Comparison of ENCODE assay signal across 2 cellular contexts in the genomic region with DNA sequence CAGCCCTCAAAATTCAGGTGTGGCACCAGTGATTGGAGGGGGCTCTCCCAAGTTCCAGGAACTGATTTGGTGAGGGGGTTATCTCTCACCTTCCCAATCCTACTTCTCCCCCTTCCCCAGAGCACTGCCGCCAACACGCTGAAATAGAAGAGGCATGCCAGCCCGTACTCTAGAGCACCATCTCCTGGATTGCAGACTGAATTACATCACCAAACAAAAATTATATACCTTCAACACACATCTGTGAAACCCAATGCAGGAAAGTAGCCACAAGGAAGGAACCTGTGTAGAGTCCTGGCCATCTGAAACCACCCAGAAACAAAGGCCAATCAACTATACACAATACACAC.
A peak's percentile ranks its signal among the peaks of the same experiment; 100 is the strongest.
TF ChIP-seq lines count a peak whose summit lies in the region.

No MANE protein-coding gene starts in this region.

TF ChIP-seq in IMR-90, 13 proteins besides CTCF, POLR2A, EP300 and RAD21:
- TF ChIP-seq SMC3 (IDR thresholded peaks at IDR 0.05; ENCODE audit: low read depth, low read length), result 0 out of 2 replicates have a peak, but pooled peaks have one; percentile 17
TF ChIP-seq in IMR-90: peak in this region for 1; not testable (repeated sequence) for 12.

TF ChIP-seq in HepG2, 621 proteins besides CTCF, POLR2A, EP300 and RAD21:
- peak; percentile 40 for TF ChIP-seq STAG1 (CRISPR knock-in tag; IDR thresholded peaks at IDR 0.05)
- TF ChIP-seq CEBPG (CRISPR knock-in tag; IDR thresholded peaks at IDR 0.05), result peak; percentile 26; the same call in 1 of the 2 replicates
- peak; percentile 30; the same call in 1 of the 2 replicates for TF ChIP-seq SMC3 (IDR thresholded peaks at IDR 0.05; ENCODE audit: low read length)
